Comparison of ENCODE assay signal across 13 cellular contexts in the genomic region with DNA sequence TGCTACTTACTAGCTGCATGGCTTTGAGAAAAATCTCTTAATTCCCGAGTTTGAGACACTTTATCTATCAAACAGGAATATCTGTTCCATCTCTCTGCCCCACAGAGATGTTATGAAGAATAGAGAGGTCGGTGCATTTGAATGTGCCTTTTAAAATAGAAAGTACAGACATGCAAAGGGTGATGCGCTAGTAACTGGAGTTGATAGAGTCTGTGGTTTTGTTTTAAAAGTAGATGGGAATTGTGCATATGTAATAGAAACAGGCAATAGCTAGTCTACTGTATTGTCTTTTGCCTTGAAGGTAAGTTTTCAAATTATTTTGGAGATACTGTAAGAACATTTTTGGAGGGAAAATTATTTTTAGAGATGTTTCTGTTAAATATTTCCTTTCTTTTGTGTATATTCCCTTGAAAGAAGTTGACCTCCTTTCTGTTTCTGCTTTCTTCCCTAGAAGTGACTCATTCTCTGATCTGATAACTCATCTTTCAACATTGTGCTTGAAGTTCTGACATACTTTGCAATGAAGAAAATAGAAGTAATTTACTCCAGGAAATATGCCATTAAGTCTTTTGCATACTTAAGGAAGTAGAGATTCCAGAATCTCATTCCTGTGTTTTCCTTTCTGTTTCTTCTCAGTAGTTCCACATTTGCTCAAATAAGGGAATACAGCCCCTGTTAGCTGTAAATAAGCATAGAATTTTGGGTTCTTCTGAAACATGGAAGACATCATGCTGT.
DNase-seq lines count a peak whose midpoint lies in the region; ATAC-seq and TF ChIP-seq lines count a peak whose summit lies in the region.
"Had no signal": no experiment of that assay in that cellular context is flagged by ENCODE, and none has a peak within 500 bp of the region (broad histone marks: within the 10 kb centered on the region; RNA-seq: fewer than 3 reads in every experiment).

No MANE protein-coding gene starts in this region.

- TF ChIP-seq CTCF in A673 (conservative IDR thresholded peaks at IDR 0.05; ENCODE audit: low read depth, low read length), result no peak
- no peak for TF ChIP-seq CTCF in fibroblast of lung (conservative IDR thresholded peaks at IDR 0.05 in 1 of 2, IDR thresholded peaks at IDR 0.05 in 1 of 2; ENCODE audit: low read depth in 1 of 2, low read length in 2 of 2)

- no peaks in the 10 kb centered on the region for H3K9me3 ChIP-seq in A673 (ENCODE audit: low read depth, low read length, poor library complexity, severe bottlenecking)
- H3K9me3 ChIP-seq in fibroblast of lung (ENCODE audit: control insufficient read depth, insufficient read depth, low read depth, low read length), result no peaks in the 10 kb centered on the region
- no peaks in the 10 kb centered on the region for H3K9me3 ChIP-seq in neuronal stem cell (replicated peaks in 1 of 2; ENCODE audit: control insufficient read depth in 2 of 2, insufficient read depth in 1 of 2, low read depth in 1 of 2, low read length in 2 of 2)
- H3K9me3 ChIP-seq: right atrium auricular region, tibial artery had no signal

- H3K4me2 ChIP-seq in fibroblast of lung (ENCODE audit: extremely low read depth, insufficient read depth, low read length) (peak overlapping the region; percentile 46), neuronal stem cell (ENCODE audit: insufficient read depth, low read length, poor library complexity, severe bottlenecking) (no peak overlapping the region)

- H3K14ac ChIP-seq in neuronal stem cell (ENCODE audit: low read length), result no peak overlapping the region

- no CpG with 5 or more reads among the region's 3 CpGs for WGBS in neuronal stem cell (ENCODE audit: extremely low coverage in 2 of 2, insufficient read length in 2 of 2, insufficient replicate concordance in 1 of 2), 2 donors

- H2AFZ ChIP-seq in fibroblast of lung (ENCODE audit: low read length) (no peak overlapping the region), neuronal stem cell (ENCODE audit: low read length) (no peak overlapping the region)

- no peak overlapping the region for H3K9ac ChIP-seq in fibroblast of lung (ENCODE audit: insufficient read depth, low read length)
- no peak overlapping the region for H3K9ac ChIP-seq in neuronal stem cell (ENCODE audit: low read depth, low read length, poor library complexity)

- intact Hi-C loops in A673 (cut with micrococcal nuclease; ENCODE audit: unreplicated experiment), result no loop called here

- no peak overlapping the region for H3K4me3 ChIP-seq in A673 (ENCODE audit: low read depth, low read length, poor library complexity, severe bottlenecking)
- H3K4me3 ChIP-seq in fibroblast of lung (replicated peaks in 1 of 4; ENCODE audit: control extremely low read depth in 1 of 4, insufficient read depth in 1 of 4, low read depth in 3 of 4, low read length in 4 of 4), result no peak overlapping the region
- H3K4me3 ChIP-seq in neuronal stem cell (ENCODE audit: low read length in 2 of 2), result no peak overlapping the region
- H3K4me3 ChIP-seq: right atrium auricular region, tibial artery had no signal

- H3K4ac ChIP-seq in neuronal stem cell (ENCODE audit: low read length), result no peak overlapping the region

- no peak overlapping the region for H3K23ac ChIP-seq in neuronal stem cell (ENCODE audit: low read depth, low read length, poor library complexity)

- no peak overlapping the region for H3K27ac ChIP-seq in A673 (ENCODE audit: low read depth, low read length, poor library complexity, severe bottlenecking)
- no peak overlapping the region for H3K27ac ChIP-seq in fibroblast of lung (ENCODE audit: insufficient read depth, low read length)
- H3K27ac ChIP-seq in neuronal stem cell (replicated peaks; ENCODE audit: low read length), result no peak overlapping the region
- H3K27ac ChIP-seq: right atrium auricular region, tibial artery had no signal

- no peak overlapping the region for H2BK15ac ChIP-seq in neuronal stem cell (ENCODE audit: low read length)

- H2BK5ac ChIP-seq in neuronal stem cell (ENCODE audit: low read length), result no peak overlapping the region

- DNase-seq in A673 (ENCODE audit: low spot score), result peak; percentile 59
- peak; percentile 29 for DNase-seq in GM03348 (ENCODE audit: low spot score)
- peak; percentile 62 for DNase-seq in RPMI7951 (ENCODE audit: low read depth)
- peak; percentile 37 to 76 for DNase-seq in fibroblast of lung (ENCODE audit: low read depth in 2 of 2)
- no peak for DNase-seq in neuronal stem cell (ENCODE audit: low spot score)
- DNase-seq in DMS 273 treated with DMSO at 0.1 percent for 48 hours (lab: John Stamatoyannopoulos, UW), result no peak
- DNase-seq: activated effector memory CD4-positive, alpha-beta T cell treated with anti-CD3 and anti-CD28 coated beads, Interleukin-2, amount 50 U/mL, for 16 hours; CD8-positive, alpha-beta memory T cell; NCI-H2029 treated with DMSO at 0.1 percent for 48 hours; tibial artery had no signal

- no peaks in the 10 kb centered on the region for H3K79me2 ChIP-seq in fibroblast of lung (ENCODE audit: control insufficient read depth, insufficient read depth, low read length)

- POLR2A ChIA-PET in A673 (lab: Charles Lee; ENCODE audit: low non-redundant PET), result no interaction called here

- no peaks in the 10 kb centered on the region for H3K27me3 ChIP-seq in A673 (replicated peaks; ENCODE audit: insufficient read depth, low read depth, low read length, poor library complexity)
- no peaks in the 10 kb centered on the region for H3K27me3 ChIP-seq in fibroblast of lung (ENCODE audit: control insufficient read depth, insufficient read depth, low read length)
- H3K27me3 ChIP-seq in neuronal stem cell (ENCODE audit: control insufficient read depth in 3 of 3, insufficient read depth in 3 of 3, low read depth in 1 of 3, low read length in 3 of 3), result no peaks in the 10 kb centered on the region
- H3K27me3 ChIP-seq: right atrium auricular region, tibial artery had no signal

- H3K4me1 ChIP-seq in A673 (ENCODE audit: insufficient read depth, low read length, poor library complexity, severe bottlenecking) (peaks cover 7% of the 10 kb centered on the region), fibroblast of lung (ENCODE audit: control insufficient read depth, extremely low read depth, insufficient read depth, low read length) (peaks cover 4% of the 10 kb centered on the region), neuronal stem cell (ENCODE audit: control insufficient read depth in 2 of 2, insufficient read depth in 1 of 2, low read depth in 1 of 2, low read length in 2 of 2) (no peaks in the 10 kb centered on the region)
- H3K4me1 ChIP-seq: right atrium auricular region, tibial artery had no signal

- H2BK12ac ChIP-seq in neuronal stem cell (ENCODE audit: low read length), result no peak overlapping the region

- ATAC-seq in HG03280 (IDR thresholded peaks at IDR 0.05; ENCODE audit: unreplicated experiment) (no peak), GM18867 (IDR thresholded peaks at IDR 0.05; ENCODE audit: unreplicated experiment) (no peak)

- no peak overlapping the region for H4K91ac ChIP-seq in neuronal stem cell (ENCODE audit: low read depth, low read length, poor library complexity)

- no peak overlapping the region for H2AK5ac ChIP-seq in neuronal stem cell (ENCODE audit: low read depth, low read length)

- H3K79me1 ChIP-seq in neuronal stem cell (ENCODE audit: low read depth, low read length), result no peaks in the 10 kb centered on the region

- no peaks in the 10 kb centered on the region for H4K20me1 ChIP-seq in fibroblast of lung (ENCODE audit: control insufficient read depth, extremely low read depth, insufficient read depth, low read length)

- H4K8ac ChIP-seq in neuronal stem cell (ENCODE audit: low read depth, low read length), result no peak overlapping the region

- no TSS peak for BruUV-seq in A673 (replicated peaks; lab: Mats Ljungman, UMichigan)

- H3K36me3 ChIP-seq in A673 (ENCODE audit: insufficient read depth, low read length, poor library complexity, severe bottlenecking) (no peaks in the 10 kb centered on the region), fibroblast of lung (ENCODE audit: control insufficient read depth, insufficient read depth, low read length) (no peaks in the 10 kb centered on the region), neuronal stem cell (replicated peaks in 1 of 2; ENCODE audit: control insufficient read depth in 2 of 2, insufficient read depth in 2 of 2, low read length in 2 of 2) (no peaks in the 10 kb centered on the region)
- H3K36me3 ChIP-seq: right atrium auricular region had no signal

- CTCF ChIA-PET in A673 (lab: Charles Lee), result no interaction called here

- no peak overlapping the region for H2BK120ac ChIP-seq in neuronal stem cell (ENCODE audit: low read depth, low read length)

- H3K18ac ChIP-seq in neuronal stem cell (ENCODE audit: low read length), result no peak overlapping the region

Comparison
In these comparisons a context has a peak if more than half of its experiments do, and no peak if none do; other contexts are left out.
1. DNase-seq: peak in A673 (single experiment), GM03348 (single experiment), RPMI7951 (single experiment) and fibroblast of lung (2 of 2); none in neuronal stem cell (single experiment) and DMS 273 treated with DMSO at 0.1 percent for 48 hours (single experiment).